1 cellular context compared by ENCODE assay signal in genomic region chr9:3337515-3337914, GRCh38.
TF ChIP-seq lines count a peak whose summit lies in the region.

No MANE protein-coding gene starts in this region.

TF ChIP-seq in endothelial cell of umbilical vein, 7 proteins besides CTCF, POLR2A, EP300 and RAD21 (continued from another document):
- no peak for TF ChIP-seq POLR2AphosphoS5 (IDR thresholded peaks at IDR 0.05; ENCODE audit: insufficient read depth, low read depth, low read length)
- TF ChIP-seq FOS (IDR thresholded peaks at IDR 0.05; ENCODE audit: borderline replicate concordance, insufficient read depth, low read length): peak; percentile 22
- TF ChIP-seq EZH2 (IDR thresholded peaks at IDR 0.05; ENCODE audit: borderline replicate concordance, low read depth, low read length, severe bottlenecking): no peak
- TF ChIP-seq JUN (IDR thresholded peaks at IDR 0.05; ENCODE audit: borderline replicate concordance, insufficient read depth, insufficient read length, low read depth): peak; percentile 39
